In the genomic region with DNA sequence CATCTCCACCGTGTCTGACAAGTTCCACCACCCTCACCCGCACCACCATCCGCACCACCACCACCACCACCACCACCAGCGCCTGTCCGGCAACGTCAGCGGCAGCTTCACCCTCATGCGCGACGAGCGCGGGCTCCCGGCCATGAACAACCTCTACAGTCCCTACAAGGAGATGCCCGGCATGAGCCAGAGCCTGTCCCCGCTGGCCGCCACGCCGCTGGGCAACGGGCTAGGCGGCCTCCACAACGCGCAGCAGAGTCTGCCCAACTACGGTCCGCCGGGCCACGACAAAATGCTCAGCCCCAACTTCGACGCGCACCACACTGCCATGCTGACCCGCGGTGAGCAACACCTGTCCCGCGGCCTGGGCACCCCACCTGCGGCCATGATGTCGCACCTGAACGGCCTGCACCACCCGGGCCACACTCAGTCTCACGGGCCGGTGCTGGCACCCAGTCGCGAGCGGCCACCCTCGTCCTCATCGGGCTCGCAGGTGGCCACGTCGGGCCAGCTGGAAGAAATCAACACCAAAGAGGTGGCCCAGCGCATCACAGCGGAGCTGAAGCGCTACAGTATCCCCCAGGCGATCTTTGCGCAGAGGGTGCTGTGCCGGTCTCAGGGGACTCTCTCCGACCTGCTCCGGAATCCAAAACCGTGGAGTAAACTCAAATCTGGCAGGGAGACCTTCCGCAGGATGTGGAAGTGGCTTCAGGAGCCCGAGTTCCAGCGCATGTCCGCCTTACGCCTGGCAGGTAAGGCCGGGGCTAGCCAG, we compare ENCODE assay signal across 9 cellular contexts. TPM values are rescaled to one million over a fixed set of nuclear protein-coding genes. Genes with fewer than 3 reads are reported as not detected.
A peak's percentile ranks its signal among the peaks of the same experiment; 100 is the strongest.
DNase-seq lines count a peak whose midpoint lies in the region; ATAC-seq and TF ChIP-seq lines count a peak whose summit lies in the region.
"Had no signal": no experiment of that assay in that cellular context is flagged by ENCODE, and none has a peak within 500 bp of the region (broad histone marks: within the 10 kb centered on the region; RNA-seq: fewer than 3 reads in every experiment).

No MANE protein-coding gene starts in this region.

- H3K56ac ChIP-seq in IMR-90 (ENCODE audit: extremely low read depth, insufficient read depth, low read length) = no peak overlapping the region

- H2AK9ac ChIP-seq in IMR-90 (replicated peaks; ENCODE audit: low read depth, low read length, poor library complexity) = no peak overlapping the region

- CTCF ChIA-PET in IMR-90 (lab: Yijun Ruan, JAX) = interaction anchor here (0.6 kb wide), 2 partner anchors 63 to 81 kb away, joined by 3 to 5 read pairs; no protein-coding TSS in a partner anchor

- H3K27ac ChIP-seq in IMR-90 (ENCODE audit: insufficient read depth, low read length) (no peak overlapping the region), breast epithelium (no peak overlapping the region)

- H3K14ac ChIP-seq in IMR-90 (replicated peaks; ENCODE audit: low read depth, low read length) = no peak overlapping the region

- no peak for TF ChIP-seq RAD21 in IMR-90 (IDR thresholded peaks at IDR 0.05; ENCODE audit: low read length)

- H2BK5ac ChIP-seq in IMR-90 (ENCODE audit: low read depth, low read length, poor library complexity, severe bottlenecking) = no peak overlapping the region

- POLR2A ChIA-PET in IMR-90 (lab: Charles Lee; ENCODE audit: unreplicated experiment) = interaction anchor here (0.6 kb wide), 1 partner anchor 356 kb away, joined by 4 read pairs; no protein-coding TSS in a partner anchor

- H3K27ac Mint-ChIP-seq in nephron = no peak overlapping the region

- H3K4me3 ChIP-seq in IMR-90 (ENCODE audit: insufficient read depth, low read depth, low read length) = no peak overlapping the region
- H3K4me3 ChIP-seq in breast epithelium = peak overlapping the region in 2 of 3 donors; percentile 56 to 70

- H3K36me3 Mint-ChIP-seq in nephron (ENCODE audit: low read depth) = no peaks in the 10 kb centered on the region

- H4K5ac ChIP-seq in IMR-90 (ENCODE audit: low read depth, low read length) = no peak overlapping the region

- no peaks in the 10 kb centered on the region for H3K79me1 ChIP-seq in IMR-90 (ENCODE audit: low read depth in 1 of 2, low read length in 2 of 2)

- no peak overlapping the region for H4K91ac ChIP-seq in IMR-90 (ENCODE audit: insufficient read depth, low read depth, low read length)

- H3K23ac ChIP-seq in IMR-90 (ENCODE audit: low read depth, low read length) = no peak overlapping the region

- TF ChIP-seq POLR2A in IMR-90 (IDR thresholded peaks at IDR 0.05; ENCODE audit: low read depth, low read length) = no peak
- TF ChIP-seq POLR2A in breast epithelium (IDR thresholded peaks at IDR 0.05) = no peak

- intact Hi-C loops in IMR-90 (cut with micrococcal nuclease) (no loop called here), breast epithelium (cut with DNase I; ENCODE audit: low total_unique reads) (no loop called here), left ventricle myocardium superior (cut with micrococcal nuclease) (no loop called here)

- H4K8ac ChIP-seq in IMR-90 (ENCODE audit: low read depth in 2 of 2, low read length in 2 of 2) = no peak overlapping the region

- H3K4me1 Mint-ChIP-seq in nephron = peaks cover 38% of the 10 kb centered on the region

- H2BK120ac ChIP-seq in IMR-90 (ENCODE audit: low read depth, low read length) = no peak overlapping the region

- in situ Hi-C loops in IMR-90 (cut with MboI; ENCODE audit: low sequenced_read_pairs) = no loop called here

- H2AFZ ChIP-seq in IMR-90 (replicated peaks; ENCODE audit: low read length, poor library complexity) = peak overlapping the region; percentile 71

- H3K27me3 ChIP-seq in IMR-90 (ENCODE audit: control insufficient read depth, insufficient read depth, low read length) = peaks cover 87% of the 10 kb centered on the region
- H3K27me3 ChIP-seq in breast epithelium = peaks cover 6 to 89% of the 10 kb centered on the region in 2 donors

- ATAC-seq in IMR-90 (ENCODE audit: low read depth) (no peak), GM18907 (IDR thresholded peaks at IDR 0.05; ENCODE audit: unreplicated experiment) (no peak), HG03442 (IDR thresholded peaks at IDR 0.05; ENCODE audit: unreplicated experiment) (no peak), left ventricle myocardium superior (no peak), HG03175 (IDR thresholded peaks at IDR 0.05; ENCODE audit: unreplicated experiment) (no peak)

- H3K36me3 ChIP-seq in IMR-90 (ENCODE audit: control insufficient read depth, insufficient read depth, low read length) = no peaks in the 10 kb centered on the region
- no peaks in the 10 kb centered on the region for H3K36me3 ChIP-seq in breast epithelium

- dilution Hi-C loops in IMR-90 (cut with HindIII; ENCODE audit: low sequenced_read_pairs, unreplicated experiment) = no loop called here

- no peak overlapping the region for H2BK20ac ChIP-seq in IMR-90 (ENCODE audit: low read depth, low read length)

- no peak overlapping the region for H3K4me2 ChIP-seq in IMR-90 (ENCODE audit: low read depth, low read length)

- BruUV-seq in IMR-90 (replicated peaks; lab: Mats Ljungman, UMichigan) = no TSS peak

- no peak overlapping the region for H3K4ac ChIP-seq in IMR-90 (ENCODE audit: low read depth, low read length)

- H3K9ac ChIP-seq in IMR-90 (ENCODE audit: low read depth, low read length) = no peak overlapping the region

- H3K9me1 ChIP-seq in IMR-90 (ENCODE audit: insufficient read depth, low read length) = no peaks in the 10 kb centered on the region

- peaks cover 99% of the 10 kb centered on the region for H3K27me3 Mint-ChIP-seq in nephron (ENCODE audit: low read depth)

- H4K20me1 ChIP-seq in IMR-90 (ENCODE audit: insufficient read depth, low read length) = no peaks in the 10 kb centered on the region; the same call in 1 of the 2 replicates

- peak overlapping the region; percentile 83 to 86 (median 85) for H3K4me3 Mint-ChIP-seq in nephron

- H2BK15ac ChIP-seq in IMR-90 (ENCODE audit: low read depth, low read length) = no peak overlapping the region

- DNase-seq in DMS53 treated with DMSO at 0.1 percent for 48 hours (lab: John Stamatoyannopoulos, UW; ENCODE audit: unreplicated experiment) (peak; percentile 38), IMR-90 (no peak), breast epithelium (ENCODE audit: low spot score in 2 of 2) (no peak), left ventricle myocardium superior (no peak)

- H3K4me1 ChIP-seq in IMR-90 (ENCODE audit: control insufficient read depth, insufficient read depth, low read length) (no peaks in the 10 kb centered on the region), breast epithelium (peaks cover 0 to 15% of the 10 kb centered on the region in 2 donors)

- WGBS in IMR-90 (ENCODE audit: extremely low coverage in 2 of 2, insufficient read length in 1 of 2), 2 experiments = 5% methylated on average over 42 of the region's 62 CpGs; no CpG with 5 or more reads in 1 of the 2 experiments

- no peak overlapping the region for H3K18ac ChIP-seq in IMR-90 (ENCODE audit: low read depth, low read length)

- H3K9me3 ChIP-seq in IMR-90 (ENCODE audit: control insufficient read depth, insufficient read depth, low read length) = no peaks in the 10 kb centered on the region; the same call in 1 of the 2 replicates
- no peaks in the 10 kb centered on the region for H3K9me3 ChIP-seq in breast epithelium

- H3K9me3 Mint-ChIP-seq in nephron = no peaks in the 10 kb centered on the region

- TF ChIP-seq CTCF in IMR-90 (conservative IDR thresholded peaks at IDR 0.05; ENCODE audit: low read depth, low read length) (no peak), breast epithelium (IDR thresholded peaks at IDR 0.05) (no peak), nephron (IDR thresholded peaks at IDR 0.05; ENCODE audit: unreplicated experiment in 3 of 3) (no peak)

- H2AK5ac ChIP-seq in IMR-90 (ENCODE audit: low read depth, low read length) = no peak overlapping the region

TF ChIP-seq in IMR-90, 13 proteins besides CTCF, POLR2A, EP300 and RAD21:
- TF ChIP-seq, protein P1, sequence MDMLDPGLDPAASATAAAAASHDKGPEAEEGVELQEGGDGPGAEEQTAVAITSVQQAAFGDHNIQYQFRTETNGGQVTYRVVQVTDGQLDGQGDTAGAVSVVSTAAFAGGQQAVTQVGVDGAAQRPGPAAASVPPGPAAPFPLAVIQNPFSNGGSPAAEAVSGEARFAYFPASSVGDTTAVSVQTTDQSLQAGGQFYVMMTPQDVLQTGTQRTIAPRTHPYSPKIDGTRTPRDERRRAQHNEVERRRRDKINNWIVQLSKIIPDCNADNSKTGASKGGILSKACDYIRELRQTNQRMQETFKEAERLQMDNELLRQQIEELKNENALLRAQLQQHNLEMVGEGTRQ (IDR thresholded peaks at IDR 0.05; ENCODE audit: low read depth, low read length) = no peak
- no peak for TF ChIP-seq CHD1 (IDR thresholded peaks at IDR 0.05; ENCODE audit: low read depth, low read length)
- TF ChIP-seq FOS (IDR thresholded peaks at IDR 0.05; ENCODE audit: low read depth, low read length) = no peak
- no peak for TF ChIP-seq NFE2L2 (IDR thresholded peaks at IDR 0.05; ENCODE audit: low read depth, low read length)
- no peak for TF ChIP-seq MAFK (IDR thresholded peaks at IDR 0.05; ENCODE audit: low read depth, low read length)

RNA-seq across cellular contexts. Expression of gene ONECUT2, which starts 1.2 kb away (rescaled TPM):
- total RNA-seq in IMR-90 (2012; rRNA removed) (under 0.01 TPM in 2 replicates), breast epithelium (under 1 TPM in 1 of 3 donors, not detected in 2; under 0.01 TPM), left ventricle myocardium superior (0.02 TPM)
- 0.01 and 0.02 TPM in 2 replicates for polyA plus RNA-seq in IMR-90 (2012; rRNA removed)
- polyA plus RNA-seq in IMR-90 (2012; cell fraction: cytosol; rRNA removed) = not detected in 2 replicates
- polyA plus RNA-seq in IMR-90 (2012; cell fraction: nucleus; rRNA removed; ENCODE audit: low replicate concordance) = 0.01 TPM in 2 replicates
- total RNA-seq: activated CD8-positive, alpha-beta memory T cell treated with anti-CD3 and anti-CD28 coated beads for 36 hours had no signal
